In the genomic region with DNA sequence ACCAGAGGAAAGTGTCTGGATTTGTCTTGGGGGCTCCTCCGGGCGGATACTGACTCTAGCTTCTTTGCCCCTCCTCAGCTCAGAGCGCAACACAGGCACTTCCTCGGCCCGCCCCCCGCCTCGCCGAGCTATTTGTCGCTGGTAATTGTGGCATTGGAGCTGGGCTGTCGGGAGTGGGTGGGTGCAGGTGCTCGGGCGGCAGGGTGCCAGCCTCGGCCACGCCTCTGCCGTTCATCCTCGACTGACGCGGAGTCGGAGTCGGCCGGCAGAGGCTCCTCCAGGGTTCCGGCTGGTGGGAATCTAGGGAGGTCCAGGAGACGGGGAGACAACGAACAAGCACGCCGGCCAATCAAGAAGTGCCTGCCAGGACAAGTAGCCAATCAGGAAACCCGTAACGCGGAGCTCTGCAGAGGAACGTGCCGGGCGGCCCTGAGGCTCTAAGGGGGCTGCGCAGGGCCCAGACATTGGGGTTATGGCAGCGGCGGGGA, we compare ENCODE assay signal across 8 cellular contexts. TPM values are rescaled to one million over a fixed set of nuclear protein-coding genes. Genes with fewer than 3 reads are reported as not detected.
DNase-seq lines count a peak whose midpoint lies in the region; ATAC-seq and TF ChIP-seq lines count a peak whose summit lies in the region.

No MANE protein-coding gene starts in this region.

- H3K36me3 ChIP-seq in endodermal cell (ENCODE audit: control insufficient read depth, insufficient read depth, low read length), result no peaks in the 10 kb centered on the region
- no peaks in the 10 kb centered on the region for H3K36me3 ChIP-seq in thyroid gland

- TF ChIP-seq POLR2A in thyroid gland (IDR thresholded peaks at IDR 0.05), result no peak

- intact Hi-C loops in activated CD8-positive, alpha-beta T cell treated with anti-CD3 and anti-CD28 coated beads for 36 hours (cut with micrococcal nuclease), result loop anchor here (10.0 kb wide), 1 partner anchor 59 kb away; a partner anchor contains a TSS
- intact Hi-C loops in thyroid gland (cut with DNase I), result no loop called here

- H3K9me3 ChIP-seq in endodermal cell (ENCODE audit: control insufficient read depth, low read length) (no peaks in the 10 kb centered on the region), thyroid gland (no peaks in the 10 kb centered on the region)

- H3K27me3 ChIP-seq in endodermal cell (ENCODE audit: control insufficient read depth, insufficient read depth, low read length, poor library complexity, severe bottlenecking) (no peaks in the 10 kb centered on the region), thyroid gland (no peaks in the 10 kb centered on the region)

- H3K4me3 ChIP-seq in endodermal cell (ENCODE audit: low read length) (peak overlapping the region; percentile 69), thyroid gland (replicated peaks in 1 of 3) (no peak overlapping the region)

- H3K27ac ChIP-seq in endodermal cell (ENCODE audit: low read depth, low read length) (no peak overlapping the region), thyroid gland (no peak overlapping the region)

- peaks cover 14% of the 10 kb centered on the region for H3K4me1 Mint-ChIP-seq in activated CD8-positive, alpha-beta T cell treated with anti-CD3 and anti-CD28 coated beads for 36 hours (ENCODE audit: low read depth)
- peaks cover under 1% of the 10 kb centered on the region for H3K4me1 Mint-ChIP-seq in endodermal cell

- ATAC-seq in activated CD8-positive, alpha-beta T cell treated with anti-CD3 and anti-CD28 coated beads for 36 hours, result peak; percentile 52
- no peak for ATAC-seq in HG03039 (IDR thresholded peaks at IDR 0.05; ENCODE audit: unreplicated experiment)

- no peak overlapping the region for H3K27ac Mint-ChIP-seq in activated CD8-positive, alpha-beta T cell treated with anti-CD3 and anti-CD28 coated beads for 36 hours
- H3K27ac Mint-ChIP-seq in endodermal cell, result no peak overlapping the region

- H3K4me1 ChIP-seq in endodermal cell (ENCODE audit: control insufficient read depth, insufficient read depth, low read length), result no peaks in the 10 kb centered on the region
- H3K4me1 ChIP-seq in thyroid gland, result no peaks in the 10 kb centered on the region

- POLR2A ChIA-PET in activated CD8-positive, alpha-beta T cell treated with anti-CD3 and anti-CD28 coated beads for 36 hours (lab: Charles Lee), result interaction anchor here (0.5 kb wide), 1 partner anchor 41 kb away, joined by 3 read pairs; no protein-coding TSS in a partner anchor

- in situ Hi-C loops in GM13977 (cut with MboI; ENCODE audit: low pct_unique_long_range_greater_than_20kb, low sequenced_read_pairs, unreplicated experiment), result no loop called here

- H3K9ac ChIP-seq in endodermal cell (ENCODE audit: extremely low read depth, low read length, poor library complexity, severe bottlenecking), result no peak overlapping the region

- TF ChIP-seq CTCF in GM13977 (IDR thresholded peaks at IDR 0.05; ENCODE audit: extremely low read depth, insufficient read depth, missing control alignments), result no peak
- no peak for TF ChIP-seq CTCF in activated CD8-positive, alpha-beta T cell treated with anti-CD3 and anti-CD28 coated beads for 36 hours (IDR thresholded peaks at IDR 0.05)
- TF ChIP-seq CTCF in endodermal cell (conservative IDR thresholded peaks at IDR 0.05), result no peak
- no peak for TF ChIP-seq CTCF in thyroid gland (IDR thresholded peaks at IDR 0.05)

- CTCF ChIA-PET in activated CD8-positive, alpha-beta T cell treated with anti-CD3 and anti-CD28 coated beads for 36 hours (lab: Charles Lee), result no interaction called here

- peak; percentile 68 for DNase-seq in GM13977 (ENCODE audit: low spot score)
- DNase-seq in NCI-H2196 treated with DMSO at 0.1 percent for 48 hours (lab: John Stamatoyannopoulos, UW; ENCODE audit: unreplicated experiment), result peak; percentile 67
- peak; percentile 53 for DNase-seq in activated CD8-positive, alpha-beta T cell treated with anti-CD3 and anti-CD28 coated beads for 36 hours
- peak; percentile 94 for DNase-seq in endodermal cell
- peak; percentile 36 for DNase-seq in midbrain (lab: John Stamatoyannopoulos, UW)
- DNase-seq in thyroid gland, result peak; percentile 34 to 42
- DNase-seq in OCI-M2 (lab: John Stamatoyannopoulos, UW; ENCODE audit: unreplicated experiment), result no peak

- no peaks in the 10 kb centered on the region for H3K9me3 Mint-ChIP-seq in activated CD8-positive, alpha-beta T cell treated with anti-CD3 and anti-CD28 coated beads for 36 hours
- H3K9me3 Mint-ChIP-seq in endodermal cell, result peaks cover 78% of the 10 kb centered on the region

- H3K27me3 Mint-ChIP-seq in activated CD8-positive, alpha-beta T cell treated with anti-CD3 and anti-CD28 coated beads for 36 hours, result peaks cover 3% of the 10 kb centered on the region
- peaks cover 25% of the 10 kb centered on the region for H3K27me3 Mint-ChIP-seq in endodermal cell (ENCODE audit: insufficient read depth)

- WGBS in endodermal cell (ENCODE audit: insufficient coverage in 1 of 2, insufficient read length in 1 of 2), 2 experiments, result 0 to 3% methylated on average over 2 to 33 of the region's 35 CpGs
- WGBS in thyroid gland, 2 donors, result 10% methylated on average over 2 of the region's 35 CpGs; no CpG with 5 or more reads in 1 of the 2 donors

- peak overlapping the region; percentile 71 for H3K4me3 Mint-ChIP-seq in activated CD8-positive, alpha-beta T cell treated with anti-CD3 and anti-CD28 coated beads for 36 hours
- peak overlapping the region; percentile 53 for H3K4me3 Mint-ChIP-seq in endodermal cell

- peaks cover 5% of the 10 kb centered on the region for H3K36me3 Mint-ChIP-seq in activated CD8-positive, alpha-beta T cell treated with anti-CD3 and anti-CD28 coated beads for 36 hours (ENCODE audit: low read depth)
- H3K36me3 Mint-ChIP-seq in endodermal cell (ENCODE audit: low read depth), result no peaks in the 10 kb centered on the region

RNA-seq across cellular contexts. Expression of a gene that starts 3.9 kb away (rescaled TPM):
- under 1 TPM; 0.67 to 0.74 TPM for total RNA-seq in activated CD8-positive, alpha-beta T cell treated with anti-CD3 and anti-CD28 coated beads for 36 hours
- 1 to 10 TPM; 4.9 to 5.3 TPM for total RNA-seq in endodermal cell
- 5.5 TPM for polyA plus RNA-seq in endodermal cell (2013, experiment 1 of 2)
- polyA plus RNA-seq in endodermal cell (2013, experiment 2 of 2), result 4.5 TPM
- total RNA-seq in thyroid gland, result under 1 TPM in 2 of 4 donors, not detected in 2; 0.13 to 0.15 TPM

RNA-seq across cellular contexts. Expression of a gene that starts 6.1 kb away (rescaled TPM):
- total RNA-seq in activated CD8-positive, alpha-beta T cell treated with anti-CD3 and anti-CD28 coated beads for 36 hours, result 1 to 10 TPM; 1.6 to 2.1 TPM
- 1 to 10 TPM; 3.2 to 4.6 TPM for total RNA-seq in endodermal cell
- 0.75 TPM for polyA plus RNA-seq in endodermal cell (2013, experiment 1 of 2)
- polyA plus RNA-seq in endodermal cell (2013, experiment 2 of 2), result 0.58 TPM
- 1 to 10 TPM; 1.3 to 2.3 (median 1.6) TPM for total RNA-seq in thyroid gland

RNA-seq across cellular contexts. Expression of a gene that starts 26.8 kb away (rescaled TPM):
- 10 to 100 TPM; 67.6 to 73.2 TPM for total RNA-seq in activated CD8-positive, alpha-beta T cell treated with anti-CD3 and anti-CD28 coated beads for 36 hours
- 10 to 100 TPM; 30.8 to 37.0 TPM for total RNA-seq in endodermal cell
- 19.5 TPM for polyA plus RNA-seq in endodermal cell (2013, experiment 1 of 2)
- polyA plus RNA-seq in endodermal cell (2013, experiment 2 of 2), result 19.4 TPM
- total RNA-seq in thyroid gland, result 10 to 100 TPM; 17.3 to 21.7 (median 17.7) TPM

RNA-seq across cellular contexts. Expression of a gene that starts 35.4 kb away (rescaled TPM):
- 100 to 1,000 TPM; 187 to 192 TPM for total RNA-seq in activated CD8-positive, alpha-beta T cell treated with anti-CD3 and anti-CD28 coated beads for 36 hours
- 10 to 100 TPM; 83.7 to 99.9 TPM for total RNA-seq in endodermal cell
- 121 TPM for polyA plus RNA-seq in endodermal cell (2013, experiment 1 of 2)
- 110 TPM for polyA plus RNA-seq in endodermal cell (2013, experiment 2 of 2)
- 100 to 1,000 TPM in 3 of 4 donors, 10 to 100 TPM in 1; 89.3 to 141 (median 116) TPM for total RNA-seq in thyroid gland

RNA-seq across cellular contexts. Expression of a gene that starts 41.3 kb away (rescaled TPM):
- total RNA-seq in activated CD8-positive, alpha-beta T cell treated with anti-CD3 and anti-CD28 coated beads for 36 hours, result 1 to 10 TPM; 3.0 to 4.3 TPM
- total RNA-seq in endodermal cell (10 to 100 TPM; 63.5 to 74.8 TPM), thyroid gland (100 to 1,000 TPM in 2 of 4 donors, 10 to 100 TPM in 2; 46.5 to 395 (median 89.3) TPM)
- polyA plus RNA-seq in endodermal cell (2013, experiment 1 of 2), result 64.2 TPM
- polyA plus RNA-seq in endodermal cell (2013, experiment 2 of 2), result 63.0 TPM
